In the genomic region with DNA sequence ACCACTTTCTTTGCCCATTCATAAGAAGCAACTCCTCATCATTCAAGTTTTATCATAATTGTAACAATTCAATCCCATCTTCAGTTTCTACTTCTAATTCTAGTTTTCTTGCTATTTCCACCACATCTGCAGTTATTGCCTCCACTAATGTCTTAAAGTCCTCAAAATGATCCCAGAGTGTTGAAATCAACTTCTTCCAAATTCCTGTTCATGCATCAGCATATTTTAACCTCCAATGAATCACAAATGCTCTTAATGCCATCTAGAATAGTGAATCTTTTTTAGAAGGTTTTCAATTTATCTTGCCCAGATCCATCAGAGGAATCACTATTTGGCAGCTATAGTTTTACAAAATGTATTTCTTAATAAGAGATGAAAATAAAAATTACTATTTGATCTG, we compare ENCODE assay signal across 16 cellular contexts. TPM values are rescaled to one million over a fixed set of nuclear protein-coding genes. Genes with fewer than 3 reads are reported as not detected.
DNase-seq lines count a peak whose midpoint lies in the region; ATAC-seq and TF ChIP-seq lines count a peak whose summit lies in the region.
"Had no signal": no experiment of that assay in that cellular context is flagged by ENCODE, and none has a peak within 500 bp of the region (broad histone marks: within the 10 kb centered on the region; RNA-seq: fewer than 3 reads in every experiment).

No MANE protein-coding gene starts in this region.

- H2AFZ ChIP-seq in PC-9, result no peak overlapping the region

- H3K36me3 ChIP-seq in adipocyte (ENCODE audit: control insufficient read depth, insufficient read depth, low read length, severe bottlenecking) (peaks cover under 1% of the 10 kb centered on the region), PC-9 (ENCODE audit: low read depth) (peaks cover 4% of the 10 kb centered on the region; the same call in 1 of the 2 replicates)

- CTCF ChIA-PET in PC-9 (lab: Charles Lee), result no interaction called here

- no TSS peak for BruUV-seq in PC-9 (replicated peaks; lab: Mats Ljungman, UMichigan)

- peak overlapping the region; percentile 1 for H3K27ac Mint-ChIP-seq in activated T-cell treated with anti-CD3 and anti-CD28 coated beads, Interleukin-2, amount 50 U/mL, for 72 hours
- H3K27ac Mint-ChIP-seq: CD4-positive, alpha-beta T cell had no signal

- no peaks in the 10 kb centered on the region for H3K9me3 ChIP-seq in adipocyte (ENCODE audit: control insufficient read depth, low read length)
- H3K9me3 ChIP-seq in PC-9 (ENCODE audit: insufficient read depth, low read depth), result no peaks in the 10 kb centered on the region
- H3K9me3 ChIP-seq: HAP-1 had no signal

- peaks cover 44% of the 10 kb centered on the region for H3K27me3 Mint-ChIP-seq in activated T-cell treated with anti-CD3 and anti-CD28 coated beads, Interleukin-2, amount 50 U/mL, for 72 hours (ENCODE audit: low read depth)

- H3K36me3 Mint-ChIP-seq in activated T-cell treated with anti-CD3 and anti-CD28 coated beads, Interleukin-2, amount 50 U/mL, for 72 hours (ENCODE audit: insufficient read depth in 2 of 2), result peaks cover 12 to 19% of the 10 kb centered on the region in 2 donors

- H3K79me2 ChIP-seq in PC-9 (ENCODE audit: low read depth), result peaks cover 17% of the 10 kb centered on the region

- intact Hi-C loops in PC-9 (cut with micrococcal nuclease; ENCODE audit: unreplicated experiment), result no loop called here

- no peaks in the 10 kb centered on the region for H3F3A ChIP-seq in PC-9 (ENCODE audit: insufficient read depth, low read depth)

- no peak overlapping the region for H3K27ac ChIP-seq in PC-9
- H3K27ac ChIP-seq: C4-2B had no signal

- H3K27me3 ChIP-seq in adipocyte (replicated peaks; ENCODE audit: control insufficient read depth, insufficient read depth, low read length) (no peaks in the 10 kb centered on the region), PC-9 (ENCODE audit: insufficient read depth, low read depth) (no peaks in the 10 kb centered on the region)

- no peak overlapping the region for H3K4me2 ChIP-seq in PC-9

- peak overlapping the region in 1 of 2 donors; percentile 1 for H3K4me3 Mint-ChIP-seq in activated T-cell treated with anti-CD3 and anti-CD28 coated beads, Interleukin-2, amount 50 U/mL, for 72 hours
- H3K4me3 Mint-ChIP-seq: CD4-positive, alpha-beta T cell had no signal

- no peak for DNase-seq in activated T-cell treated with anti-CD3 and anti-CD28 coated beads, Interleukin-2, amount 50 U/mL, for 72 hours
- DNase-seq in activated T-cell treated with anti-CD3 and anti-CD28 coated beads for 4 hours (no peak), adipocyte (ENCODE audit: low read depth) (peak; percentile 30), renal cortical epithelial cell (ENCODE audit: low read depth) (peak; percentile 19), PC-9 (no peak), HCEC 1CT (no peak)
- DNase-seq in activated CD4-positive, CD25-positive, alpha-beta regulatory T cell (lab: John Stamatoyannopoulos, UW), result no peak
- DNase-seq: 8988T; AML-193; Caco-2; CD4-positive, alpha-beta T cell; DMS79; GDM1 had no signal

- ATAC-seq in activated T-cell treated with anti-CD3 and anti-CD28 coated beads, Interleukin-2, amount 50 U/mL, for 72 hours (replicated peaks in 1 of 2), result no peak
- ATAC-seq: GM12878 had no signal

- H3K9me3 Mint-ChIP-seq in activated T-cell treated with anti-CD3 and anti-CD28 coated beads, Interleukin-2, amount 50 U/mL, for 72 hours, result peaks cover 5 to 6% of the 10 kb centered on the region in 2 donors

- no peak overlapping the region for H3K4me3 ChIP-seq in adipocyte (ENCODE audit: low read length)
- H3K4me3 ChIP-seq in PC-9, result no peak overlapping the region
- H3K4me3 ChIP-seq: GM12878, HAP-1 had no signal

- H4K20me1 ChIP-seq in PC-9 (ENCODE audit: insufficient read depth), result peaks cover 5% of the 10 kb centered on the region

- POLR2A ChIA-PET in PC-9 (lab: Charles Lee; ENCODE audit: unreplicated experiment), result no interaction called here

- no peak for TF ChIP-seq CTCF in PC-9 (conservative IDR thresholded peaks at IDR 0.05)

- no peaks in the 10 kb centered on the region for H3K9me2 ChIP-seq in PC-9 (ENCODE audit: insufficient read depth)

- peaks cover 22% of the 10 kb centered on the region for H3K4me1 Mint-ChIP-seq in activated T-cell treated with anti-CD3 and anti-CD28 coated beads, Interleukin-2, amount 50 U/mL, for 72 hours (ENCODE audit: low read depth)

- H3K4me1 ChIP-seq in adipocyte (ENCODE audit: control insufficient read depth, insufficient read depth, low read length), result peaks cover 35% of the 10 kb centered on the region
- H3K4me1 ChIP-seq in PC-9 (replicated peaks; ENCODE audit: insufficient read depth), result peaks cover 14% of the 10 kb centered on the region
- H3K4me1 ChIP-seq: Caco-2 had no signal

- H3K9ac ChIP-seq in adipocyte (ENCODE audit: low read length), result no peak overlapping the region

RNA-seq across cellular contexts. Expression of a gene that starts 3.2 kb away (rescaled TPM):
- total RNA-seq in activated T-cell treated with anti-CD3 and anti-CD28 coated beads, Interleukin-2, amount 50 U/mL, for 72 hours, result 10 to 100 TPM; 41.4 to 47.6 TPM
- total RNA-seq in renal cortical epithelial cell, result 121 and 162 TPM in 2 replicates
- 26.8 and 34.4 TPM in 2 replicates for total RNA-seq in PC-9 (2021)

Comparison
In these comparisons a context has a peak if more than half of its experiments do, and no peak if none do; other contexts are left out.
1. DNase-seq: peak in adipocyte (single experiment) and renal cortical epithelial cell (single experiment); none in activated T-cell treated with anti-CD3 and anti-CD28 coated beads, Interleukin-2, amount 50 U/mL, for 72 hours (0 of 2), activated T-cell treated with anti-CD3 and anti-CD28 coated beads for 4 hours (single experiment), PC-9 (0 of 2), HCEC 1CT (single experiment) and activated CD4-positive, CD25-positive, alpha-beta regulatory T cell (0 of 4).